1 cellular context compared by ENCODE assay signal in the genomic region with DNA sequence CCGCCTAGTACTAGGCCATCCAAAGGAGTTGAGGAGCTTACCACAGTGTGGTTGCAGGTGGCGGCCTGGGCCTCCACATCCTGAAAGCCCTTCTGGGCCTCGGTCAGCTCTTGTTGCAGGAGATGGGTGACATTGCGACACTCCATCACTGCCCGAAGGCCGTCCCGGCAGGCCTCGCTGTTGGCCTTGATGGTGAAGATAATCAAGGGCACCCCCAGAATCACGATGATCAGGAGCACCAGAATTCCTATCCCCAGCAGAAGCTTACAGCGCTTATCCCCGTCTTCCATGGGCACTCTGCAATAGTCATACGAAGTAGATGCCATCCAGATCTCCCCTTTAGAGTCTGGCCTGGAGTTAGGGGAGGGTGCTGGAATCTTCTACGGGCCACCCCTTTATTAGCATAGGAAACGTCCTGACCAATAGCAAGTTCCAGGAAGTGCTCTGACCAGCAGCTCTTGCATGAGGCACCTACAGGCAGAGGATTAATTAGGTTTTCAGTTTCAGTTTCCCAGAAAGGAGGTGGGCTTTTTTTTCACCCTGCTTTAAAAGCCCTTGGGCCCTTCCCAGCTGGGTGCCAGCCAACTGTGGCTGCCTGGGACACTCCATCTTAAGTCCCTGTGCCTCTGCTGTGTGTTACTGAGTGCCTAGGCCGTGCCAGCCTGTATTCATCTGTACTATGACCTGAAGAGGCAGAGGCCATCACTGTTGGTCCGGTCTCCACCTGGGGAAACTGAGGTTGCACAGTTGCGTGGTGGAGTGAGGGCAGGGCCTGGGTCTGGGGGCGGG.
A peak's percentile ranks its signal among the peaks of the same experiment; 100 is the strongest.
TF ChIP-seq lines count a peak whose summit lies in the region.

A gene with protein sequence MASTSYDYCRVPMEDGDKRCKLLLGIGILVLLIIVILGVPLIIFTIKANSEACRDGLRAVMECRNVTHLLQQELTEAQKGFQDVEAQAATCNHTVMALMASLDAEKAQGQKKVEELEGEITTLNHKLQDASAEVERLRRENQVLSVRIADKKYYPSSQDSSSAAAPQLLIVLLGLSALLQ (minus strand): TSS at position 381 of the 789 bp plus-strand sequence. CDS start 55 bp downstream, at position 326.

TF ChIP-seq in HepG2, 621 proteins besides CTCF, POLR2A, EP300 and RAD21 (continued from another document and continues in another):
- TF ChIP-seq, protein P1, sequence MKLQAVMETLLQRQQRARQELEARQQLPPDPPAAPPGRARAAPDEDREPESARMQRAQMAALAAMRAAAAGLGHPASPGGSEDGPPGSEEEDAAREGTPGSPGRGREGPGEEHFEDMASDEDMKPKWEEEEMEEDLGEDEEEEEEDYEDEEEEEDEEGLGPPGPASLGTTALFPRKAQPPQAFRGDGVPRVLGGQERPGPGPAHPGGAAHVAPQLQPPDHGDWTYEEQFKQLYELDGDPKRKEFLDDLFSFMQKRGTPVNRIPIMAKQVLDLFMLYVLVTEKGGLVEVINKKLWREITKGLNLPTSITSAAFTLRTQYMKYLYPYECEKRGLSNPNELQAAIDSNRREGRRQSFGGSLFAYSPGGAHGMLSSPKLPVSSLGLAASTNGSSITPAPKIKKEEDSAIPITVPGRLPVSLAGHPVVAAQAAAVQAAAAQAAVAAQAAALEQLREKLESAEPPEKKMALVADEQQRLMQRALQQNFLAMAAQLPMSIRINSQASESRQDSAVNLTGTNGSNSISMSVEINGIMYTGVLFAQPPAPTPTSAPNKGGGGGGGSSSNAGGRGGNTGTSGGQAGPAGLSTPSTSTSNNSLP (IDR thresholded peaks at IDR 0.05; ENCODE audit: low read depth, low read length), result 0 out of 2 replicates have a peak, but pooled peaks have one; percentile 6
- no peak for TF ChIP-seq PAWR (CRISPR knock-in tag; IDR thresholded peaks at IDR 0.05; ENCODE audit: borderline replicate concordance)
- TF ChIP-seq, protein P2, sequence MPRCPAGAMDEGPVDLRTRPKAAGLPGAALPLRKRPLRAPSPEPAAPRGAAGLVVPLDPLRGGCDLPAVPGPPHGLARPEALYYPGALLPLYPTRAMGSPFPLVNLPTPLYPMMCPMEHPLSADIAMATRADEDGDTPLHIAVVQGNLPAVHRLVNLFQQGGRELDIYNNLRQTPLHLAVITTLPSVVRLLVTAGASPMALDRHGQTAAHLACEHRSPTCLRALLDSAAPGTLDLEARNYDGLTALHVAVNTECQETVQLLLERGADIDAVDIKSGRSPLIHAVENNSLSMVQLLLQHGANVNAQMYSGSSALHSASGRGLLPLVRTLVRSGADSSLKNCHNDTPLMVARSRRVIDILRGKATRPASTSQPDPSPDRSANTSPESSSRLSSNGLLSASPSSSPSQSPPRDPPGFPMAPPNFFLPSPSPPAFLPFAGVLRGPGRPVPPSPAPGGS (CRISPR knock-in tag; IDR thresholded peaks at IDR 0.05), result 0 out of 2 replicates have a peak, but pooled peaks have one; percentile 73
- no peak for TF ChIP-seq ZNF318 (CRISPR knock-in tag; IDR thresholded peaks at IDR 0.05)
- no peak; the same call in 1 of the 2 replicates for TF ChIP-seq ZNF441 (CRISPR knock-in tag; IDR thresholded peaks at IDR 0.05; ENCODE audit: borderline replicate concordance)
- TF ChIP-seq SMAD9 (CRISPR knock-in tag; IDR thresholded peaks at IDR 0.05), result no peak
- no peak; the same call in none of the 2 replicates for TF ChIP-seq IKZF5 (CRISPR knock-in tag; IDR thresholded peaks at IDR 0.05)
- TF ChIP-seq, protein P3, sequence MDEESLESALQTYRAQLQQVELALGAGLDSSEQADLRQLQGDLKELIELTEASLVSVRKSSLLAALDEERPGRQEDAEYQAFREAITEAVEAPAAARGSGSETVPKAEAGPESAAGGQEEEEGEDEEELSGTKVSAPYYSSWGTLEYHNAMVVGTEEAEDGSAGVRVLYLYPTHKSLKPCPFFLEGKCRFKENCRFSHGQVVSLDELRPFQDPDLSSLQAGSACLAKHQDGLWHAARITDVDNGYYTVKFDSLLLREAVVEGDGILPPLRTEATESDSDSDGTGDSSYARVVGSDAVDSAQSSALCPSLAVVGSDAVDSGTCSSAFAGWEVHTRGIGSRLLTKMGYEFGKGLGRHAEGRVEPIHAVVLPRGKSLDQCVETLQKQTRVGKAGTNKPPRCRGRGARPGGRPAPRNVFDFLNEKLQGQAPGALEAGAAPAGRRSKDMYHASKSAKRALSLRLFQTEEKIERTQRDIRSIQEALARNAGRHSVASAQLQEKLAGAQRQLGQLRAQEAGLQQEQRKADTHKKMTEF (CRISPR knock-in tag; IDR thresholded peaks at IDR 0.05), result peak; percentile 86
- TF ChIP-seq ERF (CRISPR knock-in tag; IDR thresholded peaks at IDR 0.05), result peak; percentile 75
- no peak for TF ChIP-seq HOXA9 (CRISPR knock-in tag; IDR thresholded peaks at IDR 0.05; ENCODE audit: borderline replicate concordance)
- no peak for TF ChIP-seq SMARCC2 (IDR thresholded peaks at IDR 0.05)
- no peak for TF ChIP-seq KLF15 (CRISPR knock-in tag; IDR thresholded peaks at IDR 0.05; ENCODE audit: borderline replicate concordance)
- TF ChIP-seq CBFB (CRISPR knock-in tag; IDR thresholded peaks at IDR 0.05), result no peak; the same call in none of the 2 replicates
- no peak for TF ChIP-seq ZNF496 (CRISPR knock-in tag; IDR thresholded peaks at IDR 0.05; ENCODE audit: insufficient replicate concordance)
- TF ChIP-seq ZEB1 (IDR thresholded peaks at IDR 0.05; ENCODE audit: insufficient replicate concordance, low read depth), result peak; percentile 79
- TF ChIP-seq NCOA5 (CRISPR knock-in tag; IDR thresholded peaks at IDR 0.05), result no peak
- TF ChIP-seq, protein P4, sequence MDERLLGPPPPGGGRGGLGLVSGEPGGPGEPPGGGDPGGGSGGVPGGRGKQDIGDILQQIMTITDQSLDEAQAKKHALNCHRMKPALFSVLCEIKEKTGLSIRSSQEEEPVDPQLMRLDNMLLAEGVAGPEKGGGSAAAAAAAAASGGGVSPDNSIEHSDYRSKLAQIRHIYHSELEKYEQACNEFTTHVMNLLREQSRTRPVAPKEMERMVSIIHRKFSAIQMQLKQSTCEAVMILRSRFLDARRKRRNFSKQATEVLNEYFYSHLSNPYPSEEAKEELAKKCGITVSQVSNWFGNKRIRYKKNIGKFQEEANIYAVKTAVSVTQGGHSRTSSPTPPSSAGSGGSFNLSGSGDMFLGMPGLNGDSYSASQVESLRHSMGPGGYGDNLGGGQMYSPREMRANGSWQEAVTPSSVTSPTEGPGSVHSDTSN (CRISPR knock-in tag; IDR thresholded peaks at IDR 0.05), result no peak
- no peak for TF ChIP-seq TERF1 (CRISPR knock-in tag; IDR thresholded peaks at IDR 0.05)
- TF ChIP-seq TCF7 (IDR thresholded peaks at IDR 0.05; ENCODE audit: low read depth), result no peak
- no peak for TF ChIP-seq ZNF30 (CRISPR knock-in tag; IDR thresholded peaks at IDR 0.05)
- no peak for TF ChIP-seq MTF2 (CRISPR knock-in tag; IDR thresholded peaks at IDR 0.05; ENCODE audit: borderline replicate concordance)
- TF ChIP-seq ZNF761 (CRISPR knock-in tag; conservative IDR thresholded peaks at IDR 0.05), result no peak
- TF ChIP-seq NCOA2 (CRISPR knock-in tag; IDR thresholded peaks at IDR 0.05), result peak; percentile 31
- peak; percentile 59 for TF ChIP-seq XRCC5 (optimal IDR thresholded peaks at IDR 0.05; ENCODE audit: low read length)
- no peak for TF ChIP-seq SNRNP70 (IDR thresholded peaks at IDR 0.05; ENCODE audit: low read depth, low read length)
- no peak for TF ChIP-seq AGO2 (optimal IDR thresholded peaks at IDR 0.05; ENCODE audit: low read depth, low read length)
- TF ChIP-seq HNF4G (IDR thresholded peaks at IDR 0.05; ENCODE audit: borderline replicate concordance, low read depth, low read length), result no peak
- no peak for TF ChIP-seq HNF4G (CRISPR knock-in tag; IDR thresholded peaks at IDR 0.05; ENCODE audit: borderline replicate concordance, low read depth)
- no peak for TF ChIP-seq TSC22D2 (CRISPR knock-in tag; IDR thresholded peaks at IDR 0.05; ENCODE audit: borderline replicate concordance)
- no peak for TF ChIP-seq BHLHE40 (IDR thresholded peaks at IDR 0.05; ENCODE audit: low read length)
- TF ChIP-seq ARNT2 (CRISPR knock-in tag; IDR thresholded peaks at IDR 0.05; ENCODE audit: low read depth), result 0 out of 2 replicates have a peak, but pooled peaks have one; percentile 51
- TF ChIP-seq ZNF687 (CRISPR knock-in tag; IDR thresholded peaks at IDR 0.05), result peak; percentile 94
- no peak for TF ChIP-seq ZBTB42 (CRISPR knock-in tag; IDR thresholded peaks at IDR 0.05)
